Comparison of ENCODE assay signal across 22 cellular contexts in genomic region chr15:79942656-79943481, GRCh38. TPM values are rescaled to one million over a fixed set of nuclear protein-coding genes. Genes with fewer than 3 reads are reported as not detected.
DNase-seq lines count a peak whose midpoint lies in the region; ATAC-seq lines count a peak whose summit lies in the region.
"Had no signal": no experiment of that assay in that cellular context is flagged by ENCODE, and none has a peak within 500 bp of the region (broad histone marks: within the 10 kb centered on the region; RNA-seq: fewer than 3 reads in every experiment).

No MANE protein-coding gene starts in this region.

- H3K9ac ChIP-seq in GM23248 = no peak overlapping the region
- H3K9ac ChIP-seq: BLaER1 had no signal

- H3K9me3 Mint-ChIP-seq in activated T-helper 17 cell treated with anti-CD3 and anti-CD28 coated beads, Interleukin-2, amount 50 U/mL, for 72 hours = no peaks in the 10 kb centered on the region
- H3K9me3 Mint-ChIP-seq: T-helper 1 cell treated with Interleukin-12 subunit alpha and Interleukin-12 subunit beta and Interleukin-4 antibody, amounts not matched to agents 30 μg/mL and 1 μg/mL, for 36 hours had no signal

- no peak overlapping the region for H3K4me3 ChIP-seq in GM23248
- H3K4me3 ChIP-seq: BLaER1, heart left ventricle, skin epidermis had no signal

- H3K4me1 ChIP-seq in GM23248 (ENCODE audit: insufficient read depth) = peaks cover 21% of the 10 kb centered on the region
- H3K4me1 ChIP-seq: BLaER1, heart left ventricle had no signal

- H3K27me3 ChIP-seq in GM23248 (replicated peaks; ENCODE audit: insufficient read depth) = no peaks in the 10 kb centered on the region
- H3K27me3 ChIP-seq: BLaER1 had no signal

- H3K4me3 Mint-ChIP-seq in activated T-helper 17 cell treated with anti-CD3 and anti-CD28 coated beads, Interleukin-2, amount 50 U/mL, for 72 hours = no peak overlapping the region
- H3K4me3 Mint-ChIP-seq: T-helper 1 cell treated with Interleukin-12 subunit alpha and Interleukin-12 subunit beta and Interleukin-4 antibody, amounts not matched to agents 30 μg/mL and 1 μg/mL, for 36 hours had no signal

- peaks cover 4% of the 10 kb centered on the region for H3K27me3 Mint-ChIP-seq in activated T-helper 17 cell treated with anti-CD3 and anti-CD28 coated beads, Interleukin-2, amount 50 U/mL, for 72 hours

- peak; percentile 28 for DNase-seq in AG08396 (ENCODE audit: low spot score)
- DNase-seq in GM23248 = peak; percentile 35
- DNase-seq in hepatic stellate cell (ENCODE audit: low spot score) = peak; percentile 21
- DNase-seq in activated naive CD4-positive, alpha-beta T cell treated with anti-CD3 and anti-CD28 coated beads, Interleukin-2, amount 50 U/mL, for 16 hours = no peak
- DNase-seq in islet precursor cell = no peak
- DNase-seq: activated T-cell treated with anti-CD3 and anti-CD28 coated beads, Interleukin-2, amount 50 U/mL, for 1 hour; DND-41; heart left ventricle; Kasumi-1; NCI-H2107; NCI-H748 treated with DMSO at 0.1 percent for 48 hours; RPMI8226; stimulated activated naive CD4-positive, alpha-beta T cell treated with Interleukin-2 at 50 U/mL for 16 hours had no signal

- H3K27ac Mint-ChIP-seq in activated T-helper 17 cell treated with anti-CD3 and anti-CD28 coated beads, Interleukin-2, amount 50 U/mL, for 72 hours = peak overlapping the region; percentile 61
- H3K27ac Mint-ChIP-seq: T-helper 1 cell treated with Interleukin-12 subunit alpha and Interleukin-12 subunit beta and Interleukin-4 antibody, amounts not matched to agents 30 μg/mL and 1 μg/mL, for 36 hours had no signal

- peaks cover 6% of the 10 kb centered on the region for H3K4me1 Mint-ChIP-seq in activated T-helper 17 cell treated with anti-CD3 and anti-CD28 coated beads, Interleukin-2, amount 50 U/mL, for 72 hours

- H3K79me2 ChIP-seq in GM23248 (ENCODE audit: insufficient read depth) = no peaks in the 10 kb centered on the region

- H3K9me3 ChIP-seq in GM23248 (ENCODE audit: low read depth) = no peaks in the 10 kb centered on the region
- H3K9me3 ChIP-seq: BLaER1, heart left ventricle had no signal

- 67 to 68% methylated on average over 7 of the region's 7 CpGs for WGBS in GM23248 (ENCODE audit: low coverage in 1 of 2, low lambda C conversion rate in 2 of 2, missing lambda C conversion rate in 2 of 2), 2 experiments

- no peaks in the 10 kb centered on the region for H3K9me2 ChIP-seq in GM23248 (ENCODE audit: insufficient read depth)

- in situ Hi-C loops in GM23248 (cut with MboI) = no loop called here

- ATAC-seq in activated T-helper 17 cell treated with anti-CD3 and anti-CD28 coated beads, Interleukin-2, amount 50 U/mL, for 72 hours (replicated peaks) = peak; percentile 68
- ATAC-seq in HG03469 (IDR thresholded peaks at IDR 0.05; ENCODE audit: unreplicated experiment) (no peak), HG03457 (IDR thresholded peaks at IDR 0.05; ENCODE audit: unreplicated experiment) (no peak)
- ATAC-seq: heart left ventricle had no signal

- H3K36me3 ChIP-seq in GM23248 (ENCODE audit: low read depth) = no peaks in the 10 kb centered on the region
- H3K36me3 ChIP-seq: BLaER1, heart left ventricle had no signal

- H2AFZ ChIP-seq in GM23248 = no peak overlapping the region; the same call in 1 of the 2 replicates

- H3K27ac ChIP-seq in GM23248 = peak overlapping the region; percentile 29; the same call in 1 of the 2 replicates
- H3K27ac ChIP-seq: BLaER1, heart left ventricle, HL-60, skin epidermis had no signal

- no peaks in the 10 kb centered on the region for H4K20me1 ChIP-seq in GM23248 (ENCODE audit: insufficient read depth)
- H4K20me1 ChIP-seq: BLaER1 had no signal

- H3F3A ChIP-seq in GM23248 (ENCODE audit: insufficient read depth) = peaks cover 18% of the 10 kb centered on the region

- H3K4me2 ChIP-seq in GM23248 (ENCODE audit: unreplicated experiment) = peak overlapping the region; percentile 31
- H3K4me2 ChIP-seq: BLaER1 had no signal

- H3K36me3 Mint-ChIP-seq in activated T-helper 17 cell treated with anti-CD3 and anti-CD28 coated beads, Interleukin-2, amount 50 U/mL, for 72 hours (ENCODE audit: low read depth) = no peaks in the 10 kb centered on the region

RNA-seq across cellular contexts. Expression of gene BCL2A1, which starts 28.1 kb away (rescaled TPM):
- 1.6 TPM in 1 of 2 replicates, not detected in the other for total RNA-seq in GM23248 (2014; rRNA removed; shearing (Covaris generic))
- polyA plus RNA-seq in GM23248 (2016; fragmentation: Nextera tagmentation; extraction: Ambion mirVana) = 1.0 and 1.2 TPM in 2 replicates
- 10 to 100 TPM; 32.7 to 77.0 TPM for total RNA-seq in activated T-helper 17 cell treated with anti-CD3 and anti-CD28 coated beads, Interleukin-2, amount 50 U/mL, for 72 hours
- total RNA-seq: kidney epithelial cell, osteocyte had no signal

RNA-seq across cellular contexts. Expression of gene MTHFS, which starts 46.1 kb away (rescaled TPM):
- 17.4 and 29.1 TPM in 2 replicates for total RNA-seq in GM23248 (2014; rRNA removed; shearing (Covaris generic))
- 37.3 and 38.2 TPM in 2 replicates for polyA plus RNA-seq in GM23248 (2016; fragmentation: Nextera tagmentation; extraction: Ambion mirVana)
- 10 to 100 TPM; 20.3 to 29.2 TPM for total RNA-seq in activated T-helper 17 cell treated with anti-CD3 and anti-CD28 coated beads, Interleukin-2, amount 50 U/mL, for 72 hours

Comparison
In these comparisons a context has a peak if more than half of its experiments do, and no peak if none do; other contexts are left out.
1. DNase-seq: peak in AG08396 (single experiment), GM23248 (single experiment) and hepatic stellate cell (single experiment); none in activated naive CD4-positive, alpha-beta T cell treated with anti-CD3 and anti-CD28 coated beads, Interleukin-2, amount 50 U/mL, for 16 hours (single experiment) and islet precursor cell (single experiment).
2. RNA of gene BCL2A1, which starts 28.1 kb away (total RNA-seq): 32.7 to 77.0 TPM in activated T-helper 17 cell treated with anti-CD3 and anti-CD28 coated beads, Interleukin-2, amount 50 U/mL, for 72 hours; 1.6 TPM in GM23248; every median in the first group is over 10 times any median in the second.